Comparison of ENCODE assay signal across 1 cellular context in the genomic region with DNA sequence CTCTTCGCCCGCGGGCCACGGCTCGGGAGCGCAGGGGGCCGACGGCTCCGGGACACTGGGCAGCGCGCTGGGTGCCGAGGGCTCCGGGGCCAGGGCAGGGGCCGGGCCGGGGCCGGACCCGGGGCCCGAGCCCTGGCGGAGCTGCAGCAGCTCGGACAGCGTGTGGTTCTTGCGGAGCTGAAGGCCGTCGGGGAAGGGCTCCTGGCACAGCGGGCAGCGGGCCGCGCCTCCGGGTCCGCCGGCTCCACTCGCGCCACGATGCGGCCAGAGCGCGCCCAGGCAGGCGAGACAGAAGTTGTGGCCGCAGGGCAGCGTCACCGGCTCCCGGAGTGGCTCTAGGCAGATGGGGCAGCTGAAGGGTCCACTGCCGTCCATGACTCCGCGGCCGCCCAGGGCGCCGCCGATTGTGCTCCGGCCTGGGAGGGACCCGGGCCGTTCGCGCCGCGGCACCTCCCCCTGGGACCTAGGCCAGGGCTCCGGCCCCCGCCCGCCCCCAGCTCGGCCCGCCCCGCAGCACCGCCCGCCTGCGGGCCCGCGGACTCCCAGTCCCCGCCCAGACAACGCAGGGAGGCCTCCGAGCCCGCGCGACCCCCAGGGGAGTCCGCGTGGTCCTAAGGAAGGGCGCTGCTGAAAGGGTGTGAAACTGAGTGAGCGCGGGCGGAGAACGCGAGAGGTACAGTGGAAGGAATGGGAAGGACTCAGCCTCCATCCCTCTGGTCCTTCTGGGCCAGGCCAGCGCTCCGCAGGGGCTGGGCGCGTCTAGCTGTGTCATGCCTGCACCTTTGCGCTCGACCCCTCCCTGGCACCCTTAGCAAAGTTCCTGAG.
TF ChIP-seq lines count a peak whose summit lies in the region.

TSS of gene TRIM47 (minus strand) at position 408 of the 825 bp plus-strand sequence. CDS start at position 375, 33 bp downstream.

TF ChIP-seq in HepG2, 621 proteins besides CTCF, POLR2A, EP300 and RAD21 (continued from another document and continues in another):
- TF ChIP-seq, protein P1, sequence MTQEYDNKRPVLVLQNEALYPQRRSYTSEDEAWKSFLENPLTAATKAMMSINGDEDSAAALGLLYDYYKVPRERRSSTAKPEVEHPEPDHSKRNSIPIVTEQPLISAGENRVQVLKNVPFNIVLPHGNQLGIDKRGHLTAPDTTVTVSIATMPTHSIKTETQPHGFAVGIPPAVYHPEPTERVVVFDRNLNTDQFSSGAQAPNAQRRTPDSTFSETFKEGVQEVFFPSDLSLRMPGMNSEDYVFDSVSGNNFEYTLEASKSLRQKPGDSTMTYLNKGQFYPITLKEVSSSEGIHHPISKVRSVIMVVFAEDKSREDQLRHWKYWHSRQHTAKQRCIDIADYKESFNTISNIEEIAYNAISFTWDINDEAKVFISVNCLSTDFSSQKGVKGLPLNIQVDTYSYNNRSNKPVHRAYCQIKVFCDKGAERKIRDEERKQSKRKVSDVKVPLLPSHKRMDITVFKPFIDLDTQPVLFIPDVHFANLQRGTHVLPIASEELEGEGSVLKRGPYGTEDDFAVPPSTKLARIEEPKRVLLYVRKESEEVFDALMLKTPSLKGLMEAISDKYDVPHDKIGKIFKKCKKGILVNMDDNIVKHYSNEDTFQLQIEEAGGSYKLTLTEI (CRISPR knock-in tag; conservative IDR thresholded peaks at IDR 0.05), result no peak
- TF ChIP-seq SCMH1 (CRISPR knock-in tag; IDR thresholded peaks at IDR 0.05; ENCODE audit: borderline replicate concordance) (no peak), ZSCAN9 (CRISPR knock-in tag; IDR thresholded peaks at IDR 0.05; ENCODE audit: borderline replicate concordance) (peak; percentile 29; the same call in 1 of the 2 replicates), LCORL (IDR thresholded peaks at IDR 0.05) (no peak), LCORL (CRISPR knock-in tag; IDR thresholded peaks at IDR 0.05) (peak; percentile 77; the same call in 1 of the 2 replicates), FOSL2 (CRISPR knock-in tag; IDR thresholded peaks at IDR 0.05) (peak; percentile 33), HINFP (CRISPR knock-in tag; IDR thresholded peaks at IDR 0.05; ENCODE audit: low read depth) (peak; percentile 84), MATR3 (CRISPR knock-in tag; IDR thresholded peaks at IDR 0.05) (no peak), ZNF510 (CRISPR knock-in tag; IDR thresholded peaks at IDR 0.05; ENCODE audit: low read depth) (no peak), ZBTB38 (CRISPR knock-in tag; IDR thresholded peaks at IDR 0.05) (no peak; the same call in 1 of the 2 replicates), ZNF143 (CRISPR knock-in tag; IDR thresholded peaks at IDR 0.05) (peak; percentile 54), ZBTB8A (CRISPR knock-in tag; IDR thresholded peaks at IDR 0.05; ENCODE audit: borderline replicate concordance, low read depth) (0 out of 2 replicates have a peak, but pooled peaks have one; percentile 14), ZNF781 (CRISPR knock-in tag; IDR thresholded peaks at IDR 0.05; ENCODE audit: borderline replicate concordance, not compliant biosample characterization) (peak; percentile 86), ZBTB39 (CRISPR knock-in tag; IDR thresholded peaks at IDR 0.05) (0 out of 2 replicates have a peak, but pooled peaks have one; percentile 15), ZNF225 (CRISPR knock-in tag; IDR thresholded peaks at IDR 0.05) (no peak), U2AF1 (optimal IDR thresholded peaks at IDR 0.05; ENCODE audit: low read depth, low read length) (no peak), ZNF256 (CRISPR knock-in tag; conservative IDR thresholded peaks at IDR 0.05) (0 out of 2 replicates have a peak, but pooled peaks have one; percentile 64), KLF13 (CRISPR knock-in tag; IDR thresholded peaks at IDR 0.05) (no peak), ZBTB7A (CRISPR knock-in tag; IDR thresholded peaks at IDR 0.05) (peak; percentile 96), JUNB (CRISPR knock-in tag; IDR thresholded peaks at IDR 0.05; ENCODE audit: borderline replicate concordance) (no peak), CC2D1A (CRISPR knock-in tag; IDR thresholded peaks at IDR 0.05) (no peak), ZBTB42 (CRISPR knock-in tag; IDR thresholded peaks at IDR 0.05) (0 out of 2 replicates have a peak, but pooled peaks have one; percentile 41), ZNF512B (CRISPR knock-in tag; IDR thresholded peaks at IDR 0.05; ENCODE audit: borderline replicate concordance) (0 out of 2 replicates have a peak, but pooled peaks have one; percentile 81)
- TF ChIP-seq, protein P2, sequence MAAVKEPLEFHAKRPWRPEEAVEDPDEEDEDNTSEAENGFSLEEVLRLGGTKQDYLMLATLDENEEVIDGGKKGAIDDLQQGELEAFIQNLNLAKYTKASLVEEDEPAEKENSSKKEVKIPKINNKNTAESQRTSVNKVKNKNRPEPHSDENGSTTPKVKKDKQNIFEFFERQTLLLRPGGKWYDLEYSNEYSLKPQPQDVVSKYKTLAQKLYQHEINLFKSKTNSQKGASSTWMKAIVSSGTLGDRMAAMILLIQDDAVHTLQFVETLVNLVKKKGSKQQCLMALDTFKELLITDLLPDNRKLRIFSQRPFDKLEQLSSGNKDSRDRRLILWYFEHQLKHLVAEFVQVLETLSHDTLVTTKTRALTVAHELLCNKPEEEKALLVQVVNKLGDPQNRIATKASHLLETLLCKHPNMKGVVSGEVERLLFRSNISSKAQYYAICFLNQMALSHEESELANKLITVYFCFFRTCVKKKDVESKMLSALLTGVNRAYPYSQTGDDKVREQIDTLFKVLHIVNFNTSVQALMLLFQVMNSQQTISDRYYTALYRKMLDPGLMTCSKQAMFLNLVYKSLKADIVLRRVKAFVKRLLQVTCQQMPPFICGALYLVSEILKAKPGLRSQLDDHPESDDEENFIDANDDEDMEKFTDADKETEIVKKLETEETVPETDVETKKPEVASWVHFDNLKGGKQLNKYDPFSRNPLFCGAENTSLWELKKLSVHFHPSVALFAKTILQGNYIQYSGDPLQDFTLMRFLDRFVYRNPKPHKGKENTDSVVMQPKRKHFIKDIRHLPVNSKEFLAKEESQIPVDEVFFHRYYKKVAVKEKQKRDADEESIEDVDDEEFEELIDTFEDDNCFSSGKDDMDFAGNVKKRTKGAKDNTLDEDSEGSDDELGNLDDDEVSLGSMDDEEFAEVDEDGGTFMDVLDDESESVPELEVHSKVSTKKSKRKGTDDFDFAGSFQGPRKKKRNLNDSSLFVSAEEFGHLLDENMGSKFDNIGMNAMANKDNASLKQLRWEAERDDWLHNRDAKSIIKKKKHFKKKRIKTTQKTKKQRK (IDR thresholded peaks at IDR 0.05; ENCODE audit: low read length), result no peak
- TF ChIP-seq, protein P3, sequence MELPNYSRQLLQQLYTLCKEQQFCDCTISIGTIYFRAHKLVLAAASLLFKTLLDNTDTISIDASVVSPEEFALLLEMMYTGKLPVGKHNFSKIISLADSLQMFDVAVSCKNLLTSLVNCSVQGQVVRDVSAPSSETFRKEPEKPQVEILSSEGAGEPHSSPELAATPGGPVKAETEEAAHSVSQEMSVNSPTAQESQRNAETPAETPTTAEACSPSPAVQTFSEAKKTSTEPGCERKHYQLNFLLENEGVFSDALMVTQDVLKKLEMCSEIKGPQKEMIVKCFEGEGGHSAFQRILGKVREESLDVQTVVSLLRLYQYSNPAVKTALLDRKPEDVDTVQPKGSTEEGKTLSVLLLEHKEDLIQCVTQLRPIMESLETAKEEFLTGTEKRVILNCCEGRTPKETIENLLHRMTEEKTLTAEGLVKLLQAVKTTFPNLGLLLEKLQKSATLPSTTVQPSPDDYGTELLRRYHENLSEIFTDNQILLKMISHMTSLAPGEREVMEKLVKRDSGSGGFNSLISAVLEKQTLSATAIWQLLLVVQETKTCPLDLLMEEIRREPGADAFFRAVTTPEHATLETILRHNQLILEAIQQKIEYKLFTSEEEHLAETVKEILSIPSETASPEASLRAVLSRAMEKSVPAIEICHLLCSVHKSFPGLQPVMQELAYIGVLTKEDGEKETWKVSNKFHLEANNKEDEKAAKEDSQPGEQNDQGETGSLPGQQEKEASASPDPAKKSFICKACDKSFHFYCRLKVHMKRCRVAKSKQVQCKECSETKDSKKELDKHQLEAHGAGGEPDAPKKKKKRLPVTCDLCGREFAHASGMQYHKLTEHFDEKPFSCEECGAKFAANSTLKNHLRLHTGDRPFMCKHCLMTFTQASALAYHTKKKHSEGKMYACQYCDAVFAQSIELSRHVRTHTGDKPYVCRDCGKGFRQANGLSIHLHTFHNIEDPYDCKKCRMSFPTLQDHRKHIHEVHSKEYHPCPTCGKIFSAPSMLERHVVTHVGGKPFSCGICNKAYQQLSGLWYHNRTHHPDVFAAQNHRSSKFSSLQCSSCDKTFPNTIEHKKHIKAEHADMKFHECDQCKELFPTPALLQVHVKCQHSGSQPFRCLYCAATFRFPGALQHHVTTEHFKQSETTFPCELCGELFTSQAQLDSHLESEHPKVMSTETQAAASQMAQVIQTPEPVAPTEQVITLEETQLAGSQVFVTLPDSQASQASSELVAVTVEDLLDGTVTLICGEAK (IDR thresholded peaks at IDR 0.05), result no peak
- TF ChIP-seq, protein P3 (CRISPR knock-in tag; IDR thresholded peaks at IDR 0.05), result no peak
- TF ChIP-seq, protein P4, sequence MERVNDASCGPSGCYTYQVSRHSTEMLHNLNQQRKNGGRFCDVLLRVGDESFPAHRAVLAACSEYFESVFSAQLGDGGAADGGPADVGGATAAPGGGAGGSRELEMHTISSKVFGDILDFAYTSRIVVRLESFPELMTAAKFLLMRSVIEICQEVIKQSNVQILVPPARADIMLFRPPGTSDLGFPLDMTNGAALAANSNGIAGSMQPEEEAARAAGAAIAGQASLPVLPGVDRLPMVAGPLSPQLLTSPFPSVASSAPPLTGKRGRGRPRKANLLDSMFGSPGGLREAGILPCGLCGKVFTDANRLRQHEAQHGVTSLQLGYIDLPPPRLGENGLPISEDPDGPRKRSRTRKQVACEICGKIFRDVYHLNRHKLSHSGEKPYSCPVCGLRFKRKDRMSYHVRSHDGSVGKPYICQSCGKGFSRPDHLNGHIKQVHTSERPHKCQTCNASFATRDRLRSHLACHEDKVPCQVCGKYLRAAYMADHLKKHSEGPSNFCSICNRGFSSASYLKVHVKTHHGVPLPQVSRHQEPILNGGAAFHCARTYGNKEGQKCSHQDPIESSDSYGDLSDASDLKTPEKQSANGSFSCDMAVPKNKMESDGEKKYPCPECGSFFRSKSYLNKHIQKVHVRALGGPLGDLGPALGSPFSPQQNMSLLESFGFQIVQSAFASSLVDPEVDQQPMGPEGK (CRISPR knock-in tag; IDR thresholded peaks at IDR 0.05), result peak; percentile 93
